Comparison of ENCODE assay signal across 1 cellular context in genomic region chr17:3981455-3981854, GRCh38.
TF ChIP-seq lines count a peak whose summit lies in the region.

No MANE protein-coding gene starts in this region.

TF ChIP-seq in H1, 55 proteins besides CTCF, POLR2A, EP300 and RAD21:
- TF ChIP-seq GABPA (IDR thresholded peaks at IDR 0.05; ENCODE audit: borderline replicate concordance, insufficient read depth, low read length): 0 out of 2 replicates have a peak, but pooled peaks have one; percentile 18
- TF ChIP-seq SP4 (IDR thresholded peaks at IDR 0.05; ENCODE audit: low read length): no peak
- 0 out of 2 replicates have a peak, but pooled peaks have one; percentile 36 for TF ChIP-seq CREB1 (IDR thresholded peaks at IDR 0.05)
